2 cellular contexts compared by ENCODE assay signal in the genomic region with DNA sequence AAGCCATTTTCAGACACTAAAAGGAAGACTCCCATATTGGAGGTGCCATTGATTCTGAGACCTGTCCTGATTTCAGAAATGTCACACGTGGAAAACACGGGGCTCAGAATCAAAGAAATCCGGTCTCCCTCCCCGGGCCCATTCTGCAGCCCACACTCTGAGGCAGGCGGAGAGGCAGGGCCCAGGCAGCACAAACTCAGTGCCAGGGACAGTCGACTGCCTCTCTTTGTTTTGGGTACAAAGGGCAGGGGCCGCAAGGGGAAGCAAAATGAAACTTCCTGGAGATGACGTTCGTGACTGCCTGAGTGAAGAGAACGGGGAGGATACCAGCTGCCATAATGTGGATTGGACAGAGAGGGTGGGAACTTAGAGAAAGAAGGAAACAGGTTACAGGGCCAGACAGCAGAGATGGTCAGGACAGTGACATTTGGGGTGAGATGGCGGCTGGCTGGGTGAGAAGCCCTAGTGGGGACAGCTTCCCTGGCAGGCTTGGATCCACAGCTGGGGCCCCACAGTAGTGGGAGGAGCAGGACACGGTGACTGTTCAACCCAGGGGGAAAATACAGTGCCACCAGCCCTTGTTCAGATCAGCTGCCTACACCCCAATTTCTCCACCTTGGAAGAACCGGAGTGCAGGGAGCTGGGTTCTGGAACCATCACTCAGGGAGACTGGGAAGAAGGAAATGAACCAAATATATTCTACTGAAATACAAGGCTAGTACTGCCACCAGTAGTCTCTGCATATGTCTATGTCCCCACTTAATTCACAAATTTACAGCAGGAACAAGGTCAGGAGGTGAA.
TF ChIP-seq lines count a peak whose summit lies in the region.

No MANE protein-coding gene starts in this region.

TF ChIP-seq in H1, 55 proteins besides CTCF, POLR2A, EP300 and RAD21:
- TF ChIP-seq, protein P1, sequence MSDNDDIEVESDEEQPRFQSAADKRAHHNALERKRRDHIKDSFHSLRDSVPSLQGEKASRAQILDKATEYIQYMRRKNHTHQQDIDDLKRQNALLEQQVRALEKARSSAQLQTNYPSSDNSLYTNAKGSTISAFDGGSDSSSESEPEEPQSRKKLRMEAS (IDR thresholded peaks at IDR 0.05), result no peak
- TF ChIP-seq BCL11A (IDR thresholded peaks at IDR 0.05; ENCODE audit: low read depth in 2 of 2, low read length in 2 of 2), result no peak
- TF ChIP-seq CREB1 (IDR thresholded peaks at IDR 0.05), result no peak
- TF ChIP-seq TAF7 (optimal IDR thresholded peaks at IDR 0.05; ENCODE audit: borderline replicate concordance, low read depth, low read length), result no peak
- TF ChIP-seq, protein P2, sequence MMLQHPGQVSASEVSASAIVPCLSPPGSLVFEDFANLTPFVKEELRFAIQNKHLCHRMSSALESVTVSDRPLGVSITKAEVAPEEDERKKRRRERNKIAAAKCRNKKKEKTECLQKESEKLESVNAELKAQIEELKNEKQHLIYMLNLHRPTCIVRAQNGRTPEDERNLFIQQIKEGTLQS (IDR thresholded peaks at IDR 0.05; ENCODE audit: insufficient read depth, low read depth, low read length), result no peak
- TF ChIP-seq JUND (IDR thresholded peaks at IDR 0.05; ENCODE audit: low read length), result no peak
- TF ChIP-seq TAF1 (IDR thresholded peaks at IDR 0.05; ENCODE audit: low read depth, low read length), result no peak
TF ChIP-seq in H1: peak in this region for 0.

TF ChIP-seq in GM12891, 5 proteins besides CTCF, POLR2A, EP300 and RAD21:
- TF ChIP-seq SPI1 (IDR thresholded peaks at IDR 0.05; ENCODE audit: low read depth, low read length), result no peak
- no peak for TF ChIP-seq TAF1 (IDR thresholded peaks at IDR 0.05; ENCODE audit: low read depth, low read length)
- no peak for TF ChIP-seq PAX5 (IDR thresholded peaks at IDR 0.05; ENCODE audit: insufficient read depth, low read length, severe bottlenecking)
- TF ChIP-seq POLR2AphosphoS5 (IDR thresholded peaks at IDR 0.05; ENCODE audit: low read depth, low read length), result no peak
- TF ChIP-seq POU2F2 (IDR thresholded peaks at IDR 0.05; ENCODE audit: low read depth, low read length), result no peak
